Comparison of ENCODE assay signal across 13 cellular contexts in genomic region chr14:70823281-70823680, GRCh38. TPM values are rescaled to one million over a fixed set of nuclear protein-coding genes. Genes with fewer than 3 reads are reported as not detected.
A peak's percentile ranks its signal among the peaks of the same experiment; 100 is the strongest.
DNase-seq lines count a peak whose midpoint lies in the region; ATAC-seq and TF ChIP-seq lines count a peak whose summit lies in the region.
"Had no signal": no experiment of that assay in that cellular context is flagged by ENCODE, and none has a peak within 500 bp of the region (broad histone marks: within the 10 kb centered on the region; RNA-seq: fewer than 3 reads in every experiment).

No MANE protein-coding gene starts in this region.

- H3K36me3 Mint-ChIP-seq in GM23338 (ENCODE audit: low read depth) = no peaks in the 10 kb centered on the region; the same call in 2 of the 3 replicates
- peaks cover 3% of the 10 kb centered on the region for H3K36me3 Mint-ChIP-seq in activated naive CD8-positive, alpha-beta T cell treated with anti-CD3 and anti-CD28 coated beads for 36 hours
- no peaks in the 10 kb centered on the region for H3K36me3 Mint-ChIP-seq in naive thymus-derived CD8-positive, alpha-beta T cell

- TF ChIP-seq CTCF in GM23338 (conservative IDR thresholded peaks at IDR 0.05; ENCODE audit: low read depth in 2 of 2) = no peak

- H3K27me3 ChIP-seq in BLaER1 (peaks cover 16% of the 10 kb centered on the region), GM23338 (ENCODE audit: insufficient read depth) (peaks cover 42% of the 10 kb centered on the region)
- H3K27me3 ChIP-seq: ascending aorta, vagina had no signal

- no peaks in the 10 kb centered on the region for H3K9me2 ChIP-seq in GM23338 (ENCODE audit: insufficient read depth)

- peak overlapping the region; percentile 67 for H2AFZ ChIP-seq in GM23338

- H3K4me1 Mint-ChIP-seq in GM23338 = peaks cover 20% of the 10 kb centered on the region
- H3K4me1 Mint-ChIP-seq in activated naive CD8-positive, alpha-beta T cell treated with anti-CD3 and anti-CD28 coated beads for 36 hours = peaks cover 16% of the 10 kb centered on the region
- H3K4me1 Mint-ChIP-seq in naive thymus-derived CD8-positive, alpha-beta T cell = peaks cover 7 to 14% (median 9%) of the 10 kb centered on the region in 4 donors

- no peak for ATAC-seq in GM23338
- ATAC-seq in naive thymus-derived CD8-positive, alpha-beta T cell = no peak
- no peak for ATAC-seq in esophagus mucosa

- H3K9me3 ChIP-seq in BLaER1 = no peaks in the 10 kb centered on the region
- H3K9me3 ChIP-seq: ascending aorta, vagina had no signal

- H3K4me3 ChIP-seq in BLaER1 = no peak overlapping the region
- H3K4me3 ChIP-seq in GM23338 = peak overlapping the region; percentile 92

- no peak overlapping the region for H3K27ac Mint-ChIP-seq in GM23338
- no peak overlapping the region for H3K27ac Mint-ChIP-seq in activated naive CD8-positive, alpha-beta T cell treated with anti-CD3 and anti-CD28 coated beads for 36 hours
- peak overlapping the region in 5 of 10 donors; percentile 0 to 82 (median 67) for H3K27ac Mint-ChIP-seq in naive thymus-derived CD8-positive, alpha-beta T cell

- no peak overlapping the region for H3K27ac ChIP-seq in BLaER1
- H3K27ac ChIP-seq in GM23338 (ENCODE audit: low read depth) = no peak overlapping the region
- H3K27ac ChIP-seq: ascending aorta, vagina had no signal

- H3K4me3 Mint-ChIP-seq in GM23338 = peak overlapping the region; percentile 81
- peak overlapping the region; percentile 87 for H3K4me3 Mint-ChIP-seq in activated naive CD8-positive, alpha-beta T cell treated with anti-CD3 and anti-CD28 coated beads for 36 hours
- H3K4me3 Mint-ChIP-seq in naive thymus-derived CD8-positive, alpha-beta T cell = peak overlapping the region; percentile 75 to 90 (median 82)

- DNase-seq in GM23338 (ENCODE audit: low spot score) (peak; percentile 16), RKO (ENCODE audit: low spot score) (no peak), SKM-1 (lab: John Stamatoyannopoulos, UW; ENCODE audit: unreplicated experiment) (no peak), DMS 273 treated with DMSO at 0.1 percent for 48 hours (lab: John Stamatoyannopoulos, UW) (no peak)
- DNase-seq in activated naive CD8-positive, alpha-beta T cell treated with anti-CD3 and anti-CD28 coated beads for 36 hours = no peak
- no peak for DNase-seq in naive thymus-derived CD8-positive, alpha-beta T cell
- DNase-seq: activated CD4-positive, alpha-beta T cell treated with anti-CD3 and anti-CD28 coated beads for 1 hour; effector CD8-positive, alpha-beta T cell; Karpas-422 had no signal

- POLR2A ChIA-PET in naive thymus-derived CD8-positive, alpha-beta T cell (lab: Charles Lee) = interaction anchor here (0.6 to 2.3 kb wide), 3 partner anchors 48 to 84 kb away, joined by 3 to 7 read pairs (median 3); partner anchors contain the start of gene PCNX1

- no peaks in the 10 kb centered on the region for H3K79me2 ChIP-seq in GM23338 (replicated peaks; ENCODE audit: insufficient read depth)

- H3K36me3 ChIP-seq in BLaER1 = no peaks in the 10 kb centered on the region
- no peaks in the 10 kb centered on the region for H3K36me3 ChIP-seq in GM23338 (ENCODE audit: insufficient read depth)
- H3K36me3 ChIP-seq: ascending aorta, vagina had no signal

- no peaks in the 10 kb centered on the region for H4K20me1 ChIP-seq in BLaER1
- no peaks in the 10 kb centered on the region for H4K20me1 ChIP-seq in GM23338 (replicated peaks; ENCODE audit: insufficient read depth)

- H3K4me1 ChIP-seq in BLaER1 (peaks cover 6% of the 10 kb centered on the region; the same call in 1 of the 2 replicates), GM23338 (ENCODE audit: insufficient read depth) (peaks cover 20% of the 10 kb centered on the region)

- H3K4me2 ChIP-seq in BLaER1 = peak overlapping the region; percentile 99
- H3K4me2 ChIP-seq in GM23338 = peak overlapping the region; percentile 92

- H3F3A ChIP-seq in GM23338 (replicated peaks; ENCODE audit: low read depth) = peaks cover 8% of the 10 kb centered on the region; the same call in 1 of the 2 replicates

- H3K9me3 Mint-ChIP-seq in GM23338 = no peaks in the 10 kb centered on the region
- H3K9me3 Mint-ChIP-seq in activated naive CD8-positive, alpha-beta T cell treated with anti-CD3 and anti-CD28 coated beads for 36 hours = no peaks in the 10 kb centered on the region
- no peaks in the 10 kb centered on the region for H3K9me3 Mint-ChIP-seq in naive thymus-derived CD8-positive, alpha-beta T cell

- H3K27me3 Mint-ChIP-seq in GM23338 (ENCODE audit: insufficient read depth, low read depth, poor library complexity) = peaks cover 18% of the 10 kb centered on the region
- peaks cover 48% of the 10 kb centered on the region for H3K27me3 Mint-ChIP-seq in activated naive CD8-positive, alpha-beta T cell treated with anti-CD3 and anti-CD28 coated beads for 36 hours
- peaks cover 0 to 36% (median 9%) of the 10 kb centered on the region in 5 donors for H3K27me3 Mint-ChIP-seq in naive thymus-derived CD8-positive, alpha-beta T cell

- H3K9ac ChIP-seq in BLaER1 = no peak overlapping the region

TF ChIP-seq in GM23338, 12 proteins besides CTCF, POLR2A, EP300 and RAD21 (continues in another document):
- TF ChIP-seq CREB1 (CRISPR knock-in tag; IDR thresholded peaks at IDR 0.05; ENCODE audit: low read depth) = no peak
- TF ChIP-seq, protein P1, sequence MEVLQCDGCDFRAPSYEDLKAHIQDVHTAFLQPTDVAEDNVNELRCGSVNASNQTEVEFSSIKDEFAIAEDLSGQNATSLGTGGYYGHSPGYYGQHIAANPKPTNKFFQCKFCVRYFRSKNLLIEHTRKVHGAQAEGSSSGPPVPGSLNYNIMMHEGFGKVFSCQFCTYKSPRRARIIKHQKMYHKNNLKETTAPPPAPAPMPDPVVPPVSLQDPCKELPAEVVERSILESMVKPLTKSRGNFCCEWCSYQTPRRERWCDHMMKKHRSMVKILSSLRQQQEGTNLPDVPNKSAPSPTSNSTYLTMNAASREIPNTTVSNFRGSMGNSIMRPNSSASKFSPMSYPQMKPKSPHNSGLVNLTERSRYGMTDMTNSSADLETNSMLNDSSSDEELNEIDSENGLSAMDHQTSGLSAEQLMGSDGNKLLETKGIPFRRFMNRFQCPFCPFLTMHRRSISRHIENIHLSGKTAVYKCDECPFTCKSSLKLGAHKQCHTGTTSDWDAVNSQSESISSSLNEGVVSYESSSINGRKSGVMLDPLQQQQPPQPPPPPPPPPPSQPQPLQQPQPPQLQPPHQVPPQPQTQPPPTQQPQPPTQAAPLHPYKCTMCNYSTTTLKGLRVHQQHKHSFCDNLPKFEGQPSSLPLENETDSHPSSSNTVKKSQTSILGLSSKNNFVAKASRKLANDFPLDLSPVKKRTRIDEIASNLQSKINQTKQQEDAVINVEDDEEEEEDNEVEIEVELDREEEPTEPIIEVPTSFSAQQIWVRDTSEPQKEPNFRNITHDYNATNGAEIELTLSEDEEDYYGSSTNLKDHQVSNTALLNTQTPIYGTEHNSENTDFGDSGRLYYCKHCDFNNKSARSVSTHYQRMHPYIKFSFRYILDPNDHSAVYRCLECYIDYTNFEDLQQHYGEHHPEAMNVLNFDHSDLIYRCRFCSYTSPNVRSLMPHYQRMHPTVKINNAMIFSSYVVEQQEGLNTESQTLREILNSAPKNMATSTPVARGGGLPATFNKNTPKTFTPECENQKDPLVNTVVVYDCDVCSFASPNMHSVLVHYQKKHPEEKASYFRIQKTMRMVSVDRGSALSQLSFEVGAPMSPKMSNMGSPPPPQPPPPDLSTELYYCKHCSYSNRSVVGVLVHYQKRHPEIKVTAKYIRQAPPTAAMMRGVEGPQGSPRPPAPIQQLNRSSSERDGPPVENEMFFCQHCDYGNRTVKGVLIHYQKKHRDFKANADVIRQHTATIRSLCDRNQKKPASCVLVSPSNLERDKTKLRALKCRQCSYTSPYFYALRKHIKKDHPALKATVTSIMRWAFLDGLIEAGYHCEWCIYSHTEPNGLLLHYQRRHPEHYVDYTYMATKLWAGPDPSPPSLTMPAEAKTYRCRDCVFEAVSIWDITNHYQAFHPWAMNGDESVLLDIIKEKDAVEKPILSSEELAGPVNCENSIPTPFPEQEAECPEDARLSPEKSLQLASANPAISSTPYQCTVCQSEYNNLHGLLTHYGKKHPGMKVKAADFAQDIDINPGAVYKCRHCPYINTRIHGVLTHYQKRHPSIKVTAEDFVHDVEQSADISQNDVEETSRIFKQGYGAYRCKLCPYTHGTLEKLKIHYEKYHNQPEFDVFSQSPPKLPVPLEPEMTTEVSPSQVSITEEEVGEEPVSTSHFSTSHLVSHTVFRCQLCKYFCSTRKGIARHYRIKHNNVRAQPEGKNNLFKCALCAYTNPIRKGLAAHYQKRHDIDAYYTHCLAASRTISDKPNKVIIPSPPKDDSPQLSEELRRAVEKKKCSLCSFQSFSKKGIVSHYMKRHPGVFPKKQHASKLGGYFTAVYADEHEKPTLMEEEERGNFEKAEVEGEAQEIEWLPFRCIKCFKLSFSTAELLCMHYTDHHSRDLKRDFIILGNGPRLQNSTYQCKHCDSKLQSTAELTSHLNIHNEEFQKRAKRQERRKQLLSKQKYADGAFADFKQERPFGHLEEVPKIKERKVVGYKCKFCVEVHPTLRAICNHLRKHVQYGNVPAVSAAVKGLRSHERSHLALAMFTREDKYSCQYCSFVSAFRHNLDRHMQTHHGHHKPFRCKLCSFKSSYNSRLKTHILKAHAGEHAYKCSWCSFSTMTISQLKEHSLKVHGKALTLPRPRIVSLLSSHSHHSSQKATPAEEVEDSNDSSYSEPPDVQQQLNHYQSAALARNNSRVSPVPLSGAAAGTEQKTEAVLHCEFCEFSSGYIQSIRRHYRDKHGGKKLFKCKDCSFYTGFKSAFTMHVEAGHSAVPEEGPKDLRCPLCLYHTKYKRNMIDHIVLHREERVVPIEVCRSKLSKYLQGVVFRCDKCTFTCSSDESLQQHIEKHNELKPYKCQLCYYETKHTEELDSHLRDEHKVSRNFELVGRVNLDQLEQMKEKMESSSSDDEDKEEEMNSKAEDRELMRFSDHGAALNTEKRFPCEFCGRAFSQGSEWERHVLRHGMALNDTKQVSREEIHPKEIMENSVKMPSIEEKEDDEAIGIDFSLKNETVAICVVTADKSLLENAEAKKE (CRISPR knock-in tag; IDR thresholded peaks at IDR 0.05) = no peak
- no peak for TF ChIP-seq JUNB (IDR thresholded peaks at IDR 0.05; ENCODE audit: unreplicated experiment)
- no peak for TF ChIP-seq NANOG (IDR thresholded peaks at IDR 0.05; ENCODE audit: borderline replicate concordance)
- TF ChIP-seq ZNF331 (CRISPR knock-in tag; IDR thresholded peaks at IDR 0.05; ENCODE audit: low read depth) = no peak
- TF ChIP-seq EZH2phosphoT487 (IDR thresholded peaks at IDR 0.05; ENCODE audit: unreplicated experiment) = no peak
- no peak for TF ChIP-seq ZNF114 (CRISPR knock-in tag; IDR thresholded peaks at IDR 0.05)

RNA-seq across cellular contexts. Expression of gene MAP3K9, which starts 14.0 kb away (rescaled TPM):
- 30.8 and 37.5 TPM in 2 replicates for total RNA-seq in GM23338 (2014; rRNA removed; shearing (Covaris generic))
- polyA plus RNA-seq in GM23338 (2016; fragmentation: Nextera tagmentation; extraction: Ambion mirVana) = 5.3 and 5.8 TPM in 2 replicates
- 1 to 10 TPM; 5.9 to 6.2 TPM for total RNA-seq in activated naive CD8-positive, alpha-beta T cell treated with anti-CD3 and anti-CD28 coated beads for 36 hours
- 1 to 10 TPM; 6.8 to 7.8 TPM for total RNA-seq in naive thymus-derived CD8-positive, alpha-beta T cell
- 1 to 10 TPM in 2 of 3 donors, under 1 TPM in 1; 0.52 to 3.6 (median 1.6) TPM for polyA plus RNA-seq in naive thymus-derived CD8-positive, alpha-beta T cell
- total RNA-seq in esophagus mucosa = 20.1 TPM
